In the genomic region with DNA sequence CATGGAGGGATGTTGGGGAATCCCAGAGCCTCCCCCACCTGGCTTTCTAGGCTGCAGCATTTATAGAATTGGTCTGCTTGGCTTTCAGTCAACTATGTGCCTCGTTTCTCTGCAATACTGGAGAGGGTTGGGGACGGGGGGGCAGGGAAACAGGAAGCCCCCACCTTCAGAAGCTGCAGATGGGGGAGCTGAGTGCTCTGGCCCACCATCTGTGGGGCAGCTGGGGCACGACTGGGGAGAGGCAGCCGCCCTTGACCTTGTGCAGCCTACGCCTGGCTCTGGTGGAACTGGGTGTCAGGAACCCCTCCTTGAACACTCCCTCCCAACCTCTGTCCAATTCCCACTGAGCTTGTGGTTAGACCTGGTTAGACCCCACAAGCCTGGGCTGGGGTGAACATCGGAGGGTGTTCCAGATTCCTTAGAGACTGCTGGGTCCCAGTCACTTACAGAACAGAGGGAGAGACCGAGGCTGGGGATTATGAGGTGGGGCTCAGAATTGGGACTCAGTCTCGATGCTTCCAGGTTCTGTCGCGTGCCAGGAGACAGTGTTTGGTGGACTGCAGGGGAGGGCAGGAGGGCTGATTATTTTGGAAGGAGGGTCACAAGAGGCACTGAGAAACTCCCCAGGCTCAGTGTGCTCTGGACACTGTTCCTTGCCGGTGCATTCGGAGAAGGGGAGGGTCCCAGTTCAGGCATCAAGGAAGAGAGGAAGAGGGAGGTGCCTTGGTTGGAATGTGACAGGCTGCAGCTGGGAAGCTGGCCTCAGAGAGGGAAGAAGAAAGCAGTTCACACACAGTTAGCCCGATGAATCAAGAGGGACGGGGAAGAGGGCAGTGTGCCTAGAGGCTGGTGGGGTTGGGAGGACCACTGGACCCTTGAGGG, we compare ENCODE assay signal across 10 cellular contexts. TPM values are rescaled to one million over a fixed set of nuclear protein-coding genes. Genes with fewer than 3 reads are reported as not detected.
DNase-seq lines count a peak whose midpoint lies in the region; ATAC-seq and TF ChIP-seq lines count a peak whose summit lies in the region.
"Had no signal": no experiment of that assay in that cellular context is flagged by ENCODE, and none has a peak within 500 bp of the region (broad histone marks: within the 10 kb centered on the region; RNA-seq: fewer than 3 reads in every experiment).

No MANE protein-coding gene starts in this region.

- TF ChIP-seq CTCF in right atrium auricular region (IDR thresholded peaks at IDR 0.05), result no peak
- no peak for TF ChIP-seq CTCF in neural progenitor cell (IDR thresholded peaks at IDR 0.05)
- no peak for TF ChIP-seq CTCF in dorsolateral prefrontal cortex (IDR thresholded peaks at IDR 0.05 in 54 of 56, conservative IDR thresholded peaks at IDR 0.05 in 2 of 56; ENCODE audit: low read depth in 1 of 56, partially characterized antibody in 56 of 56)
- no peak for TF ChIP-seq CTCF in mucosa of descending colon (IDR thresholded peaks at IDR 0.05)

- H3K36me3 ChIP-seq in right atrium auricular region (no peaks in the 10 kb centered on the region), neural progenitor cell (no peaks in the 10 kb centered on the region), mucosa of descending colon (ENCODE audit: low read depth) (no peaks in the 10 kb centered on the region)

- H3K4me2 ChIP-seq in neural progenitor cell, result no peak overlapping the region

- no peak overlapping the region for H3K4me3 ChIP-seq in right atrium auricular region
- no peak overlapping the region for H3K4me3 ChIP-seq in neural progenitor cell
- no peak overlapping the region for H3K4me3 ChIP-seq in dorsolateral prefrontal cortex
- H3K4me3 ChIP-seq in mucosa of descending colon, result no peak overlapping the region

- peaks cover 41% of the 10 kb centered on the region for H3K4me1 Mint-ChIP-seq in neural progenitor cell
- H3K4me1 Mint-ChIP-seq in activated CD4-positive, alpha-beta T cell treated with anti-CD3 and anti-CD28 coated beads, Interleukin-2, amount 10 ng/mL, durations not matched to agents 24 days and 14 days, result no peaks in the 10 kb centered on the region
- H3K4me1 Mint-ChIP-seq: immature natural killer cell had no signal

- H3K9ac ChIP-seq in neural progenitor cell, result no peak overlapping the region

- H3K4me1 ChIP-seq in right atrium auricular region (peaks cover 0 to 70% of the 10 kb centered on the region in 2 donors), neural progenitor cell (peaks cover 16% of the 10 kb centered on the region), mucosa of descending colon (ENCODE audit: low read depth) (no peaks in the 10 kb centered on the region)

- ATAC-seq in mucosa of descending colon, result no peak
- ATAC-seq: stimulated activated naive CD8-positive, alpha-beta T cell treated with anti-CD3 and anti-CD28 coated beads, Interleukin-15, Interleukin-2, amounts not matched to agents 100 U/mL and 50 U/mL, for 24 hours had no signal

- DNase-seq in astrocyte of the hippocampus (ENCODE audit: low read depth, low spot score), result peak; percentile 53
- no peak for DNase-seq in right atrium auricular region (ENCODE audit: low spot score)
- peak; percentile 67 for DNase-seq in neural progenitor cell (ENCODE audit: low spot score)
- DNase-seq in dorsolateral prefrontal cortex, result no peak
- DNase-seq in NCI-H1694 (lab: John Stamatoyannopoulos, UW), result no peak
- DNase-seq in activated CD4-positive, alpha-beta T cell treated with anti-CD3 and anti-CD28 coated beads, Interleukin-2, amount 10 ng/mL, durations not matched to agents 24 days and 14 days, result no peak
- no peak for DNase-seq in mucosa of descending colon
- DNase-seq: immature natural killer cell; stimulated activated naive CD8-positive, alpha-beta T cell treated with anti-CD3 and anti-CD28 coated beads, Interleukin-15, Interleukin-2, amounts not matched to agents 100 U/mL and 50 U/mL, for 24 hours had no signal

- intact Hi-C loops in dorsolateral prefrontal cortex (cut with DNase I) (no loop called here), mucosa of descending colon (cut with DNase I, micrococcal nuclease) (no loop called here)
- intact Hi-C loops in activated CD4-positive, alpha-beta T cell treated with anti-CD3 and anti-CD28 coated beads, Interleukin-2, amount 10 ng/mL, durations not matched to agents 24 days and 14 days (cut with micrococcal nuclease), result no loop called here

- peaks cover 16% of the 10 kb centered on the region for H4K20me1 ChIP-seq in neural progenitor cell (ENCODE audit: low read depth)

- H3K36me3 Mint-ChIP-seq in neural progenitor cell, result peaks cover 3% of the 10 kb centered on the region
- no peaks in the 10 kb centered on the region for H3K36me3 Mint-ChIP-seq in activated CD4-positive, alpha-beta T cell treated with anti-CD3 and anti-CD28 coated beads, Interleukin-2, amount 10 ng/mL, durations not matched to agents 24 days and 14 days (ENCODE audit: low read depth)
- H3K36me3 Mint-ChIP-seq: immature natural killer cell had no signal

- H3K27me3 ChIP-seq in right atrium auricular region (no peaks in the 10 kb centered on the region), neural progenitor cell (no peaks in the 10 kb centered on the region), dorsolateral prefrontal cortex (no peaks in the 10 kb centered on the region)

- H3K9me3 ChIP-seq in right atrium auricular region, result no peaks in the 10 kb centered on the region
- no peaks in the 10 kb centered on the region for H3K9me3 ChIP-seq in neural progenitor cell (ENCODE audit: low read depth)
- H3K9me3 ChIP-seq in mucosa of descending colon, result no peaks in the 10 kb centered on the region

- H3K4me3 Mint-ChIP-seq in neural progenitor cell, result no peak overlapping the region
- H3K4me3 Mint-ChIP-seq in activated CD4-positive, alpha-beta T cell treated with anti-CD3 and anti-CD28 coated beads, Interleukin-2, amount 10 ng/mL, durations not matched to agents 24 days and 14 days, result no peak overlapping the region
- H3K4me3 Mint-ChIP-seq: immature natural killer cell had no signal

- peaks cover 17% of the 10 kb centered on the region for H3F3A ChIP-seq in neural progenitor cell (ENCODE audit: low read depth)

- no peaks in the 10 kb centered on the region for H3K9me3 Mint-ChIP-seq in neural progenitor cell
- H3K9me3 Mint-ChIP-seq in activated CD4-positive, alpha-beta T cell treated with anti-CD3 and anti-CD28 coated beads, Interleukin-2, amount 10 ng/mL, durations not matched to agents 24 days and 14 days, result no peaks in the 10 kb centered on the region
- H3K9me3 Mint-ChIP-seq: immature natural killer cell had no signal

- H2AFZ ChIP-seq in neural progenitor cell (replicated peaks), result no peak overlapping the region

- peaks cover 5% of the 10 kb centered on the region for H3K27me3 Mint-ChIP-seq in neural progenitor cell (ENCODE audit: insufficient read depth, low read depth)
- H3K27me3 Mint-ChIP-seq in activated CD4-positive, alpha-beta T cell treated with anti-CD3 and anti-CD28 coated beads, Interleukin-2, amount 10 ng/mL, durations not matched to agents 24 days and 14 days, result no peaks in the 10 kb centered on the region

- H3K27ac Mint-ChIP-seq in neural progenitor cell, result peak overlapping the region; percentile 62
- H3K27ac Mint-ChIP-seq in activated CD4-positive, alpha-beta T cell treated with anti-CD3 and anti-CD28 coated beads, Interleukin-2, amount 10 ng/mL, durations not matched to agents 24 days and 14 days, result no peak overlapping the region
- H3K27ac Mint-ChIP-seq: immature natural killer cell had no signal

- H3K27ac ChIP-seq in right atrium auricular region, result peak overlapping the region; percentile 49 to 55
- no peak overlapping the region for H3K27ac ChIP-seq in neural progenitor cell
- no peak overlapping the region for H3K27ac ChIP-seq in dorsolateral prefrontal cortex
- H3K27ac ChIP-seq: epithelial cell of prostate had no signal

- H3K79me2 ChIP-seq in neural progenitor cell (ENCODE audit: low read depth), result no peaks in the 10 kb centered on the region

RNA-seq across cellular contexts. Expression of a gene that starts 25.6 kb away (rescaled TPM):
- 1 to 10 TPM; 1.5 to 2.7 TPM for total RNA-seq in right atrium auricular region
- 4.3 and 16.2 TPM in 2 replicates for total RNA-seq in neural progenitor cell (ENCODE audit: low replicate concordance)
- total RNA-seq in dorsolateral prefrontal cortex, result 10 to 100 TPM in 55 of 120 experiments, 1 to 10 TPM in 65; 2.5 to 32.9 (median 9.7) TPM
- 8.5 and 9.7 TPM in 2 replicates for total RNA-seq in activated CD4-positive, alpha-beta T cell treated with anti-CD3 and anti-CD28 coated beads, Interleukin-2, amount 10 ng/mL, durations not matched to agents 24 days and 14 days
- total RNA-seq in mucosa of descending colon, result 10 to 100 TPM in 1 of 3 donors, 1 to 10 TPM in 2; 3.1 to 13.6 (median 4.0) TPM

Comparison
In these comparisons a context has a peak if more than half of its experiments do, and no peak if none do; other contexts are left out.
1. DNase-seq: peak in astrocyte of the hippocampus (single experiment) and neural progenitor cell (single experiment); none in right atrium auricular region (single experiment), dorsolateral prefrontal cortex (0 of 10), NCI-H1694 (single experiment), activated CD4-positive, alpha-beta T cell treated with anti-CD3 and anti-CD28 coated beads, Interleukin-2, amount 10 ng/mL, durations not matched to agents 24 days and 14 days (single experiment) and mucosa of descending colon (0 of 3).
2. H3K27ac ChIP-seq: peak in right atrium auricular region (2 of 2); none in neural progenitor cell (single experiment) and dorsolateral prefrontal cortex (0 of 59).